8 cellular contexts compared by ENCODE assay signal in the genomic region with DNA sequence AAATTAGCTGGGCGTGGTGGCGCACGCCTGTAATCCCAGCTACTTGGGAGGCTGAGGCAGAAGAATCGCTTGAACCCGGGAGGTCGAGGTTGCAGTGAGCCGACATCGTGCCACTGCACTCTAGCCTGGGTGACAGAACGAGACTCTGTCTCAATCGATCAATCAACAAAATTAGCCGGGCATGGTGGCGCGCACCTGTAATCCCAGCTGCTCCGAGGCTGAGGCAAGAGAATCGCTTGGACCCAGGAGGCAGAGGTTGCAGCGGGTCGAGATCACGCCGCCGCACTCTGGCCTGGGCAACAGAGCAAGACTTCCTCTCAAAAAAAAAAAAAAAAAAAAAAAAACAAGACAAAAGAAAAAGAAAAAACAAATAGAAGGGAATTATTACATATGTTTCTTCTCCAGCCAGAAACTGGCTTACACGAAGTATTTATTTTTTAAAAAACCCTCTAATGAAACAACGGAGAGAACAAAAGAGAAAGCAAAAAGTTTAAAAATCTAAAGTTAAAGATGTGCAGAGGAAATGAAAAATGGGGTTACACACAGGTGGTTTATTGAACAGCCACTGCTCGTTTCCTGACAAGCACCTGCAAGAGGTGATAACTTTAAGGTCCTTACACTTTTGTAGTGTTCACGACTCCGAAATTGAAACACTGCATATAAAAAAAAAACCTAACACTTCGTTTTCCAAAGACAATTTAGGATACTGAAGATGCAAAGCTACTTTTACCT. TPM values are rescaled to one million over a fixed set of nuclear protein-coding genes. Genes with fewer than 3 reads are reported as not detected.
DNase-seq lines count a peak whose midpoint lies in the region; ATAC-seq and TF ChIP-seq lines count a peak whose summit lies in the region.

No MANE protein-coding gene starts in this region.

- DNase-seq in GM12865 (ENCODE audit: low read depth) (peak; percentile 74), SJSA1 (ENCODE audit: low read depth in 1 of 2, low spot score in 2 of 2) (no peak), osteoblast (ENCODE audit: insufficient read length, low spot score, missing footprints) (no peak), NCI-H2227 treated with DMSO at 0.1 percent for 48 hours (lab: John Stamatoyannopoulos, UW) (no peak), NCI-H524 (lab: John Stamatoyannopoulos, UW) (no peak)
- DNase-seq in effector memory CD4-positive, alpha-beta T cell: no peak

- H3K9me3 ChIP-seq in SJSA1 (replicated peaks) (0 out of 2 replicates have a peak, but pooled peaks cover 2% of the 10 kb centered on the region), osteoblast (ENCODE audit: low read depth, low read length) (no peaks in the 10 kb centered on the region)
- H3K9me3 ChIP-seq in effector memory CD4-positive, alpha-beta T cell (ENCODE audit: control insufficient read depth, low read length): no peaks in the 10 kb centered on the region

- H3K4me1 ChIP-seq in SJSA1 (replicated peaks) (peaks cover 14% of the 10 kb centered on the region), osteoblast (ENCODE audit: insufficient read depth, low read length) (peaks cover 21% of the 10 kb centered on the region)
- H3K4me1 ChIP-seq in effector memory CD4-positive, alpha-beta T cell (ENCODE audit: control insufficient read depth, insufficient read depth, low read length, poor library complexity, severe bottlenecking): peaks cover 38% of the 10 kb centered on the region

- TF ChIP-seq CTCF in GM12865 (IDR thresholded peaks at IDR 0.05; ENCODE audit: insufficient read depth, low read depth, low read length, missing control alignments) (no peak), osteoblast (IDR thresholded peaks at IDR 0.05; ENCODE audit: extremely low read depth, low read depth, low read length) (no peak)

- H3K4me3 ChIP-seq in GM12865 (ENCODE audit: low read depth, low read length): peak overlapping the region; percentile 100
- peak overlapping the region; percentile 82 for H3K4me3 ChIP-seq in SJSA1
- H3K4me3 ChIP-seq in effector memory CD4-positive, alpha-beta T cell (ENCODE audit: insufficient read depth, low read depth, low read length, poor library complexity, severe bottlenecking): peak overlapping the region; percentile 96
- peak overlapping the region; percentile 93 for H3K4me3 ChIP-seq in osteoblast (ENCODE audit: insufficient read depth, low read length)

- no peak overlapping the region for H2AFZ ChIP-seq in osteoblast (ENCODE audit: low read length)

- H4K20me1 ChIP-seq in osteoblast (ENCODE audit: insufficient read depth, low read length): peaks cover 23% of the 10 kb centered on the region

- peak overlapping the region; percentile 90 for H3K4me2 ChIP-seq in osteoblast (ENCODE audit: insufficient read depth, low read length)

- H3K36me3 ChIP-seq in SJSA1: peaks cover 29% of the 10 kb centered on the region
- H3K36me3 ChIP-seq in effector memory CD4-positive, alpha-beta T cell (ENCODE audit: control insufficient read depth, insufficient read depth, low read length): peaks cover 7% of the 10 kb centered on the region
- peaks cover 15% of the 10 kb centered on the region for H3K36me3 ChIP-seq in osteoblast (ENCODE audit: insufficient read depth, low read length)

- ATAC-seq in GM19455 (IDR thresholded peaks at IDR 0.05; ENCODE audit: unreplicated experiment): no peak
- ATAC-seq in HG03442 (IDR thresholded peaks at IDR 0.05; ENCODE audit: unreplicated experiment): no peak

- H3K27me3 ChIP-seq in SJSA1 (replicated peaks) (no peaks in the 10 kb centered on the region), osteoblast (ENCODE audit: insufficient read depth, low read length) (no peaks in the 10 kb centered on the region)
- no peaks in the 10 kb centered on the region for H3K27me3 ChIP-seq in effector memory CD4-positive, alpha-beta T cell (replicated peaks; ENCODE audit: control insufficient read depth, insufficient read depth, low read length, poor library complexity, severe bottlenecking)

- H3K79me2 ChIP-seq in osteoblast (ENCODE audit: insufficient read depth, low read length): peaks cover 63% of the 10 kb centered on the region

- H3K27ac ChIP-seq in SJSA1 (no peak overlapping the region), osteoblast (ENCODE audit: low read depth, low read length) (peak overlapping the region; percentile 59)
- peak overlapping the region; percentile 93 for H3K27ac ChIP-seq in effector memory CD4-positive, alpha-beta T cell (ENCODE audit: insufficient read depth, low read length, poor library complexity, severe bottlenecking)

RNA-seq across cellular contexts. Expression of a gene that starts 1.4 kb away (rescaled TPM):
- total RNA-seq in SJSA1 (2014; rRNA removed; shearing (Covaris generic)): 7.1 and 8.3 TPM in 2 replicates
- 23.9 and 24.8 TPM in 2 replicates for total RNA-seq in osteoblast

RNA-seq across cellular contexts. Expression of a gene that starts 35.4 kb away (rescaled TPM):
- total RNA-seq in SJSA1 (2014; rRNA removed; shearing (Covaris generic)): 23.1 and 29.5 TPM in 2 replicates
- 29.2 and 29.3 TPM in 2 replicates for total RNA-seq in osteoblast
